ENCODE assay signal across 9 cellular contexts in genomic region chr6:26121141-26122004, GRCh38. TPM values are rescaled to one million over a fixed set of nuclear protein-coding genes. Genes with fewer than 3 reads are reported as not detected.
DNase-seq lines count a peak whose midpoint lies in the region; ATAC-seq and TF ChIP-seq lines count a peak whose summit lies in the region.
"Had no signal": no experiment of that assay in that cellular context is flagged by ENCODE, and none has a peak within 500 bp of the region (broad histone marks: within the 10 kb centered on the region; RNA-seq: fewer than 3 reads in every experiment).

No MANE protein-coding gene starts in this region.

- no CpG with 5 or more reads among the region's 18 CpGs for WGBS in trophoblast cell (ENCODE audit: extremely low coverage, insufficient coverage, insufficient read length)

- no peak overlapping the region for H3K4ac ChIP-seq in trophoblast cell (ENCODE audit: low read depth, low read length)

- CTCF ChIA-PET in WTC11 (lab: Charles Lee) = interaction anchor here (0.7 kb wide), 1 partner anchor 227 kb away, joined by 3 read pairs; no protein-coding TSS in a partner anchor

- H3K9ac ChIP-seq in trophoblast cell (ENCODE audit: low read length) = no peak overlapping the region

- peaks cover 0 to 3% of the 10 kb centered on the region in 2 experiments for H3K4me1 ChIP-seq in trophoblast cell (ENCODE audit: control insufficient read depth in 1 of 2, insufficient read depth in 2 of 2, low read length in 2 of 2)

- no peak overlapping the region for H3K27ac ChIP-seq in trophoblast cell (ENCODE audit: low read depth, low read length)

- no peak overlapping the region for H3K14ac ChIP-seq in trophoblast cell (ENCODE audit: low read length)

- H2AFZ ChIP-seq in trophoblast cell (ENCODE audit: insufficient read depth, low read length, poor library complexity) = no peak overlapping the region

- peaks cover 17% of the 10 kb centered on the region for H3K79me2 ChIP-seq in trophoblast cell (ENCODE audit: control insufficient read depth, insufficient read depth, low read length, poor library complexity)

- POLR2A ChIA-PET in WTC11 (lab: Charles Lee) = interaction anchor here (0.7 kb wide), 5 partner anchors 12 to 116 kb away, joined by 3 to 7 read pairs (median 5); a partner anchor contains a TSS

- intact Hi-C loops in Right ventricle myocardium superior (cut with DNase I) = loop anchor here (5.0 kb wide), 1 partner anchor 76 kb away; a partner anchor contains a TSS

- H2BK5ac ChIP-seq in trophoblast cell (ENCODE audit: low read depth, low read length, poor library complexity) = no peak overlapping the region

- H3K4me3 ChIP-seq in trophoblast cell (ENCODE audit: low read depth, low read length) = no peak overlapping the region

- no peaks in the 10 kb centered on the region for H3K9me3 Mint-ChIP-seq in WTC11
- no peaks in the 10 kb centered on the region for H3K9me3 Mint-ChIP-seq in immature natural killer cell

- peaks cover 24% of the 10 kb centered on the region for H3K4me1 Mint-ChIP-seq in WTC11
- peaks cover 15 to 22% of the 10 kb centered on the region in 2 donors for H3K4me1 Mint-ChIP-seq in immature natural killer cell

- H4K91ac ChIP-seq in trophoblast cell (ENCODE audit: low read depth, low read length) = no peak overlapping the region

- H3K27me3 Mint-ChIP-seq in WTC11 (ENCODE audit: low read depth) (no peaks in the 10 kb centered on the region), immature natural killer cell (ENCODE audit: low read depth in 3 of 3) (peaks cover 19 to 21% (median 21%) of the 10 kb centered on the region in 3 donors)

- H4K12ac ChIP-seq in trophoblast cell (ENCODE audit: low read depth, low read length) = no peak overlapping the region

- no peaks in the 10 kb centered on the region for H3K9me3 ChIP-seq in trophoblast cell (ENCODE audit: insufficient read depth, low read depth, low read length)

- ATAC-seq in GM18861 (IDR thresholded peaks at IDR 0.05; ENCODE audit: unreplicated experiment) (peak; percentile 21), WTC11 (no peak), Right ventricle myocardium superior (ENCODE audit: poor library complexity) (no peak), HG02938 (IDR thresholded peaks at IDR 0.05; ENCODE audit: unreplicated experiment) (no peak)

- H2AK5ac ChIP-seq in trophoblast cell (ENCODE audit: low read length) = no peak overlapping the region

- H4K8ac ChIP-seq in trophoblast cell (ENCODE audit: low read depth, low read length) = no peak overlapping the region

- no peak for TF ChIP-seq CTCF in WTC11 (IDR thresholded peaks at IDR 0.05)

- H3K27me3 ChIP-seq in trophoblast cell (ENCODE audit: insufficient read depth, low read length) = no peaks in the 10 kb centered on the region
- H3K27me3 ChIP-seq: neutrophil had no signal

- H3K27ac Mint-ChIP-seq in WTC11 (peak overlapping the region; percentile 92), immature natural killer cell (peak overlapping the region in 5 of 6 donors; percentile 53 to 86 (median 64))

- H2BK120ac ChIP-seq in trophoblast cell (ENCODE audit: insufficient read depth, low read length, poor library complexity) = no peak overlapping the region

- no peak overlapping the region for H3K18ac ChIP-seq in trophoblast cell (ENCODE audit: low read length)

- no peak overlapping the region for H3K4me2 ChIP-seq in trophoblast cell (ENCODE audit: low read length)

- H3K36me3 Mint-ChIP-seq in WTC11 = peaks cover 18% of the 10 kb centered on the region
- H3K36me3 Mint-ChIP-seq in immature natural killer cell = peaks cover 0 to 8% (median 6%) of the 10 kb centered on the region in 3 donors

- peaks cover 16% of the 10 kb centered on the region for H3K79me1 ChIP-seq in trophoblast cell (ENCODE audit: low read length)

- no peak overlapping the region for H2BK12ac ChIP-seq in trophoblast cell (ENCODE audit: low read length)

- H3K23ac ChIP-seq in trophoblast cell (ENCODE audit: low read length) = no peak overlapping the region

- peak; percentile 38 for DNase-seq in A172 (ENCODE audit: low spot score)
- DNase-seq in WTC11 (ENCODE audit: low spot score) = no peak
- no peak for DNase-seq in immature natural killer cell
- no peak for DNase-seq in NCI-H187 (lab: John Stamatoyannopoulos, UW)
- no peak for DNase-seq in Right ventricle myocardium superior
- DNase-seq in trophoblast cell = no peak

- H3K4me3 Mint-ChIP-seq in WTC11 (peak overlapping the region; percentile 16), immature natural killer cell (peak overlapping the region in 3 of 5 donors; percentile 15 to 58 (median 19))

- H3K36me3 ChIP-seq in trophoblast cell (ENCODE audit: control insufficient read depth in 1 of 2, insufficient read depth in 2 of 2, low read length in 2 of 2) = no peaks in the 10 kb centered on the region

TF ChIP-seq in WTC11, 78 proteins besides CTCF, POLR2A, EP300 and RAD21 (continues in another document):
- no peak for TF ChIP-seq ATF3 (CRISPR knock-in tag; conservative IDR thresholded peaks at IDR 0.05)
- no peak for TF ChIP-seq AR (CRISPR knock-in tag; IDR thresholded peaks at IDR 0.05)
- TF ChIP-seq ZBTB21 (CRISPR knock-in tag; IDR thresholded peaks at IDR 0.05; ENCODE audit: borderline replicate concordance) = no peak
- no peak for TF ChIP-seq FOXP4 (CRISPR knock-in tag; IDR thresholded peaks at IDR 0.05)
- no peak for TF ChIP-seq CREM (CRISPR knock-in tag; IDR thresholded peaks at IDR 0.05)
- no peak for TF ChIP-seq AFF4 (CRISPR knock-in tag; IDR thresholded peaks at IDR 0.05; ENCODE audit: borderline replicate concordance)
- TF ChIP-seq EMX1 (CRISPR knock-in tag; IDR thresholded peaks at IDR 0.05) = no peak

RNA-seq across cellular contexts. Expression of gene HFE, which starts 34.1 kb away (rescaled TPM):
- total RNA-seq in A172 (2014; rRNA removed; shearing (Covaris generic)) = 15.6 and 17.0 TPM in 2 replicates
- total RNA-seq in WTC11 (2021) = 1.9 to 2.4 TPM (median 2.0 TPM) in 3 replicates
- polyA plus RNA-seq in immature natural killer cell = 1 to 10 TPM in 2 of 3 donors, under 1 TPM in 1; 0.90 to 5.1 (median 1.8) TPM
- 5.2 TPM for total RNA-seq in Right ventricle myocardium superior
- polyA plus RNA-seq in trophoblast cell (2013) = 1.7 and 1.8 TPM in 2 replicates
